26 cellular contexts compared by ENCODE assay signal in genomic region chr12:81573228-81573627, GRCh38.
DNase-seq lines count a peak whose midpoint lies in the region; ATAC-seq and TF ChIP-seq lines count a peak whose summit lies in the region.
"Had no signal": no experiment of that assay in that cellular context is flagged by ENCODE, and none has a peak within 500 bp of the region (broad histone marks: within the 10 kb centered on the region; RNA-seq: fewer than 3 reads in every experiment).

No MANE protein-coding gene starts in this region.

- H4K8ac ChIP-seq in IMR-90 (ENCODE audit: low read depth in 2 of 2, low read length in 2 of 2): no peak overlapping the region

- no peak overlapping the region for H2BK20ac ChIP-seq in IMR-90 (ENCODE audit: low read depth, low read length)

- H3K4ac ChIP-seq in IMR-90 (ENCODE audit: low read depth, low read length): no peak overlapping the region

- CTCF ChIA-PET in A673 (lab: Charles Lee): no interaction called here
- CTCF ChIA-PET in IMR-90 (lab: Yijun Ruan, JAX): no interaction called here

- BruUV-seq in A673 (replicated peaks; lab: Mats Ljungman, UMichigan) (no TSS peak), IMR-90 (replicated peaks; lab: Mats Ljungman, UMichigan) (no TSS peak)

- TF ChIP-seq CTCF in A673 (conservative IDR thresholded peaks at IDR 0.05; ENCODE audit: low read depth, low read length): no peak
- TF ChIP-seq CTCF in IMR-90 (conservative IDR thresholded peaks at IDR 0.05; ENCODE audit: low read depth, low read length): no peak
- TF ChIP-seq CTCF in chondrocyte (IDR thresholded peaks at IDR 0.05): peak; percentile 22
- TF ChIP-seq CTCF in esophagus muscularis mucosa (IDR thresholded peaks at IDR 0.05): no peak

- H2BK5ac ChIP-seq in IMR-90 (ENCODE audit: low read depth, low read length, poor library complexity, severe bottlenecking): no peak overlapping the region

- H3K36me3 Mint-ChIP-seq in chondrocyte (ENCODE audit: low read depth): no peaks in the 10 kb centered on the region
- no peaks in the 10 kb centered on the region for H3K36me3 Mint-ChIP-seq in activated T-helper 1 cell treated with anti-CD3 and anti-CD28 coated beads, Interleukin-12 subunit alpha, Interleukin-12 subunit beta, Interleukin-2, Interleukin-4 antibody, amounts not matched to agents 30 ng/mL and 10 ng/mL and 1 ng/mL, durations not matched to agents 14 hours and 24 hours and 36 hours (ENCODE audit: low read depth)
- H3K36me3 Mint-ChIP-seq: CD4-positive, CD25-positive, alpha-beta regulatory T cell had no signal

- DNase-seq in A673 (ENCODE audit: low spot score) (peak; percentile 2), IMR-90 (peak; percentile 2), chondrocyte (ENCODE audit: low spot score) (no peak), kidney tubule cell (ENCODE audit: low spot score) (peak; percentile 37), esophagus muscularis mucosa (ENCODE audit: extremely low spot score) (no peak)
- DNase-seq in activated T-helper 1 cell treated with anti-CD3 and anti-CD28 coated beads, Interleukin-12 subunit alpha, Interleukin-12 subunit beta, Interleukin-2, Interleukin-4 antibody, amounts not matched to agents 30 ng/mL and 10 ng/mL and 1 ng/mL, durations not matched to agents 14 hours and 24 hours and 36 hours (ENCODE audit: low spot score): no peak
- DNase-seq in activated naive CD4-positive, alpha-beta T cell treated with Interleukin-2 at 50 U/mL for 16 hours: no peak
- DNase-seq: activated CD4-positive, alpha-beta T cell treated with anti-CD3 and anti-CD28 coated beads, Interleukin-2, amount 50 U/mL, for 48 hours; activated effector memory CD4-positive, alpha-beta T cell treated with anti-CD3 and anti-CD28 coated beads, Interleukin-2, amount 50 U/mL, for 16 hours; CD4-positive, CD25-positive, alpha-beta regulatory T cell; central memory CD4-positive, alpha-beta T cell; effector CD8-positive, alpha-beta T cell; GDM1; GOT3; heart right ventricle; left ventricle myocardium superior; NCI-H146; OCI-M1; psoas muscle; stimulated activated CD4-positive, alpha-beta T cell treated with anti-CD3 and anti-CD28 coated beads, Interleukin-4, amount 100 ng/mL, for 4 hours; T-helper 17 cell; upper lobe of right lung; WERI-Rb-1 had no signal

- no peaks in the 10 kb centered on the region for H3K4me1 ChIP-seq in A673 (ENCODE audit: insufficient read depth, low read length, poor library complexity, severe bottlenecking)
- no peaks in the 10 kb centered on the region for H3K4me1 ChIP-seq in IMR-90 (ENCODE audit: control insufficient read depth, insufficient read depth, low read length)
- peaks cover 0 to 7% (median 0%) of the 10 kb centered on the region in 4 donors for H3K4me1 ChIP-seq in esophagus muscularis mucosa
- H3K4me1 ChIP-seq: heart right ventricle, psoas muscle, upper lobe of right lung had no signal

- H3K56ac ChIP-seq in IMR-90 (ENCODE audit: extremely low read depth, insufficient read depth, low read length): no peak overlapping the region

- H3K27me3 ChIP-seq in A673 (replicated peaks; ENCODE audit: insufficient read depth, low read depth, low read length, poor library complexity): no peaks in the 10 kb centered on the region
- H3K27me3 ChIP-seq in IMR-90 (ENCODE audit: control insufficient read depth, insufficient read depth, low read length): no peaks in the 10 kb centered on the region
- no peaks in the 10 kb centered on the region for H3K27me3 ChIP-seq in esophagus muscularis mucosa
- H3K27me3 ChIP-seq: heart right ventricle, upper lobe of right lung had no signal

- H3K4me1 Mint-ChIP-seq in chondrocyte (ENCODE audit: low read depth): peaks cover 10% of the 10 kb centered on the region
- H3K4me1 Mint-ChIP-seq in activated T-helper 1 cell treated with anti-CD3 and anti-CD28 coated beads, Interleukin-12 subunit alpha, Interleukin-12 subunit beta, Interleukin-2, Interleukin-4 antibody, amounts not matched to agents 30 ng/mL and 10 ng/mL and 1 ng/mL, durations not matched to agents 14 hours and 24 hours and 36 hours (ENCODE audit: low read depth): no peaks in the 10 kb centered on the region
- H3K4me1 Mint-ChIP-seq: CD4-positive, CD25-positive, alpha-beta regulatory T cell; neural crest cell; T-helper 17 cell had no signal

- H2AK9ac ChIP-seq in IMR-90 (replicated peaks; ENCODE audit: low read depth, low read length, poor library complexity): no peak overlapping the region

- H3K9me3 ChIP-seq in A673 (ENCODE audit: low read depth, low read length, poor library complexity, severe bottlenecking) (no peaks in the 10 kb centered on the region), IMR-90 (ENCODE audit: control insufficient read depth, insufficient read depth, low read length) (no peaks in the 10 kb centered on the region), esophagus muscularis mucosa (no peaks in the 10 kb centered on the region)
- H3K9me3 ChIP-seq: heart right ventricle, psoas muscle, upper lobe of right lung had no signal

- no peak for TF ChIP-seq RAD21 in IMR-90 (IDR thresholded peaks at IDR 0.05; ENCODE audit: low read length)

- in situ Hi-C loops in IMR-90 (cut with MboI; ENCODE audit: low sequenced_read_pairs): no loop called here

- no peaks in the 10 kb centered on the region for H3K9me3 Mint-ChIP-seq in chondrocyte (ENCODE audit: low read depth)
- H3K9me3 Mint-ChIP-seq in activated T-helper 1 cell treated with anti-CD3 and anti-CD28 coated beads, Interleukin-12 subunit alpha, Interleukin-12 subunit beta, Interleukin-2, Interleukin-4 antibody, amounts not matched to agents 30 ng/mL and 10 ng/mL and 1 ng/mL, durations not matched to agents 14 hours and 24 hours and 36 hours: no peaks in the 10 kb centered on the region
- H3K9me3 Mint-ChIP-seq: neural crest cell had no signal

- no peaks in the 10 kb centered on the region for H4K20me1 ChIP-seq in IMR-90 (ENCODE audit: insufficient read depth, low read length)

- no peak overlapping the region for H2BK120ac ChIP-seq in IMR-90 (ENCODE audit: low read depth, low read length)

- WGBS in IMR-90 (ENCODE audit: extremely low coverage in 2 of 2, insufficient read length in 1 of 2), 2 experiments: no CpG with 5 or more reads among the region's 3 CpGs
- WGBS in esophagus muscularis mucosa: 55% methylated on average over 3 of the region's 3 CpGs

- no peak overlapping the region for H3K4me2 ChIP-seq in IMR-90 (ENCODE audit: low read depth, low read length)

- intact Hi-C loops in A673 (cut with micrococcal nuclease; ENCODE audit: unreplicated experiment) (no loop called here), IMR-90 (cut with micrococcal nuclease) (no loop called here), esophagus muscularis mucosa (cut with DNase I) (no loop called here)
- intact Hi-C loops in activated T-helper 1 cell treated with anti-CD3 and anti-CD28 coated beads, Interleukin-12 subunit alpha, Interleukin-12 subunit beta, Interleukin-2, Interleukin-4 antibody, amounts not matched to agents 30 ng/mL and 10 ng/mL and 1 ng/mL, durations not matched to agents 14 hours and 24 hours and 36 hours (cut with micrococcal nuclease): no loop called here

- H3K27ac ChIP-seq in A673 (ENCODE audit: low read depth, low read length, poor library complexity, severe bottlenecking) (no peak overlapping the region), IMR-90 (ENCODE audit: insufficient read depth, low read length) (no peak overlapping the region), esophagus muscularis mucosa (replicated peaks in 1 of 4) (no peak overlapping the region)
- H3K27ac ChIP-seq: heart right ventricle, psoas muscle, upper lobe of right lung, WERI-Rb-1 had no signal

- H3K4me3 ChIP-seq in A673 (ENCODE audit: low read depth, low read length, poor library complexity, severe bottlenecking): no peak overlapping the region
- H3K4me3 ChIP-seq in IMR-90 (ENCODE audit: insufficient read depth, low read depth, low read length): no peak overlapping the region
- no peak overlapping the region for H3K4me3 ChIP-seq in esophagus muscularis mucosa
- H3K4me3 ChIP-seq: heart right ventricle, psoas muscle, upper lobe of right lung had no signal

- H2BK15ac ChIP-seq in IMR-90 (ENCODE audit: low read depth, low read length): no peak overlapping the region

- TF ChIP-seq POLR2A in IMR-90 (IDR thresholded peaks at IDR 0.05; ENCODE audit: low read depth, low read length) (no peak), esophagus muscularis mucosa (IDR thresholded peaks at IDR 0.05; ENCODE audit: low read depth) (no peak)

- no peak overlapping the region for H3K4me3 Mint-ChIP-seq in chondrocyte (ENCODE audit: unreplicated experiment)
- no peak overlapping the region for H3K4me3 Mint-ChIP-seq in activated T-helper 1 cell treated with anti-CD3 and anti-CD28 coated beads, Interleukin-12 subunit alpha, Interleukin-12 subunit beta, Interleukin-2, Interleukin-4 antibody, amounts not matched to agents 30 ng/mL and 10 ng/mL and 1 ng/mL, durations not matched to agents 14 hours and 24 hours and 36 hours
- H3K4me3 Mint-ChIP-seq: CD4-positive, CD25-positive, alpha-beta regulatory T cell; neural crest cell; T-helper 17 cell had no signal

- POLR2A ChIA-PET in A673 (lab: Charles Lee; ENCODE audit: low non-redundant PET) (no interaction called here), IMR-90 (lab: Charles Lee; ENCODE audit: unreplicated experiment) (no interaction called here)

- no peaks in the 10 kb centered on the region for H3K9me1 ChIP-seq in IMR-90 (ENCODE audit: insufficient read depth, low read length)

- no peak overlapping the region for H3K27ac Mint-ChIP-seq in chondrocyte (ENCODE audit: unreplicated experiment)
- H3K27ac Mint-ChIP-seq in activated T-helper 1 cell treated with anti-CD3 and anti-CD28 coated beads, Interleukin-12 subunit alpha, Interleukin-12 subunit beta, Interleukin-2, Interleukin-4 antibody, amounts not matched to agents 30 ng/mL and 10 ng/mL and 1 ng/mL, durations not matched to agents 14 hours and 24 hours and 36 hours: no peak overlapping the region
- H3K27ac Mint-ChIP-seq: CD4-positive, CD25-positive, alpha-beta regulatory T cell; T-helper 17 cell had no signal

- peak; percentile 67 for ATAC-seq in IMR-90 (ENCODE audit: low read depth)
- no peak for ATAC-seq in GM21390 (IDR thresholded peaks at IDR 0.05; ENCODE audit: unreplicated experiment)
- ATAC-seq: esophagus mucosa, heart right ventricle, left ventricle myocardium superior, psoas muscle, T-helper 17 cell, upper lobe of right lung had no signal

- no peak overlapping the region for H3K9ac ChIP-seq in IMR-90 (ENCODE audit: low read depth, low read length)

- H2AFZ ChIP-seq in IMR-90 (replicated peaks; ENCODE audit: low read length, poor library complexity): no peak overlapping the region

- no peak overlapping the region for H4K91ac ChIP-seq in IMR-90 (ENCODE audit: insufficient read depth, low read depth, low read length)

- H3K36me3 ChIP-seq in A673 (ENCODE audit: insufficient read depth, low read length, poor library complexity, severe bottlenecking): no peaks in the 10 kb centered on the region
- H3K36me3 ChIP-seq in IMR-90 (ENCODE audit: control insufficient read depth, insufficient read depth, low read length): no peaks in the 10 kb centered on the region
- H3K36me3 ChIP-seq in esophagus muscularis mucosa: no peaks in the 10 kb centered on the region
- H3K36me3 ChIP-seq: heart right ventricle, upper lobe of right lung, WERI-Rb-1 had no signal

- H3K27me3 Mint-ChIP-seq in chondrocyte (ENCODE audit: low read depth): peaks cover 4% of the 10 kb centered on the region
- H3K27me3 Mint-ChIP-seq in activated T-helper 1 cell treated with anti-CD3 and anti-CD28 coated beads, Interleukin-12 subunit alpha, Interleukin-12 subunit beta, Interleukin-2, Interleukin-4 antibody, amounts not matched to agents 30 ng/mL and 10 ng/mL and 1 ng/mL, durations not matched to agents 14 hours and 24 hours and 36 hours (ENCODE audit: insufficient read depth): no peaks in the 10 kb centered on the region
- H3K27me3 Mint-ChIP-seq: CD4-positive, CD25-positive, alpha-beta regulatory T cell; T-helper 17 cell had no signal

- no peak overlapping the region for H3K18ac ChIP-seq in IMR-90 (ENCODE audit: low read depth, low read length)

- H3K14ac ChIP-seq in IMR-90 (replicated peaks; ENCODE audit: low read depth, low read length): no peak overlapping the region

- TF ChIP-seq EP300 in esophagus muscularis mucosa (IDR thresholded peaks at IDR 0.05): no peak

- H4K5ac ChIP-seq in IMR-90 (ENCODE audit: low read depth, low read length): no peak overlapping the region

- H3K79me1 ChIP-seq in IMR-90 (ENCODE audit: low read depth in 1 of 2, low read length in 2 of 2): no peaks in the 10 kb centered on the region

- no peak overlapping the region for H2AK5ac ChIP-seq in IMR-90 (ENCODE audit: low read depth, low read length)

- H3K23ac ChIP-seq in IMR-90 (ENCODE audit: low read depth, low read length): no peak overlapping the region

- dilution Hi-C loops in IMR-90 (cut with HindIII; ENCODE audit: low sequenced_read_pairs, unreplicated experiment): no loop called here

Comparison
In these comparisons a context has a peak if more than half of its experiments do, and no peak if none do; other contexts are left out.
1. DNase-seq: peak in A673 (single experiment), IMR-90 (single experiment) and kidney tubule cell (single experiment); none in chondrocyte (single experiment), activated T-helper 1 cell treated with anti-CD3 and anti-CD28 coated beads, Interleukin-12 subunit alpha, Interleukin-12 subunit beta, Interleukin-2, Interleukin-4 antibody, amounts not matched to agents 30 ng/mL and 10 ng/mL and 1 ng/mL, durations not matched to agents 14 hours and 24 hours and 36 hours (single experiment), esophagus muscularis mucosa (single experiment) and activated naive CD4-positive, alpha-beta T cell treated with Interleukin-2 at 50 U/mL for 16 hours (single experiment).